ENCODE assay signal across 18 cellular contexts in genomic region chr19:48796468-48797083, GRCh38. TPM values are rescaled to one million over a fixed set of nuclear protein-coding genes. Genes with fewer than 3 reads are reported as not detected.
DNase-seq lines count a peak whose midpoint lies in the region; ATAC-seq, FAIRE-seq and TF ChIP-seq lines count a peak whose summit lies in the region.
"Had no signal": no experiment of that assay in that cellular context is flagged by ENCODE, and none has a peak within 500 bp of the region (broad histone marks: within the 10 kb centered on the region; RNA-seq: fewer than 3 reads in every experiment).

No MANE protein-coding gene starts in this region.

- H3K27ac ChIP-seq in GM12878 (ENCODE audit: control insufficient read depth, insufficient read depth) (no peak overlapping the region), lower lobe of right lung (peak overlapping the region; percentile 71), thoracic aorta (peak overlapping the region; percentile 85 to 86)

- intact Hi-C loops in GM12878 (cut with micrococcal nuclease; ENCODE audit: unreplicated experiment) = no loop called here
- intact Hi-C loops in lower lobe of right lung (cut with DNase I) = no loop called here

- no TSS peak for BruUV-seq in GM12878 (replicated peaks; lab: Mats Ljungman, UMichigan)

- no peak overlapping the region for H3K9ac ChIP-seq in GM12878 (ENCODE audit: control insufficient read depth, insufficient read depth, low read length)

- H4K20me1 ChIP-seq in GM12878 (ENCODE audit: control insufficient read depth, insufficient read depth) = no peaks in the 10 kb centered on the region

- H3K4me2 ChIP-seq in GM12878 (ENCODE audit: control insufficient read depth, insufficient read depth) = no peak overlapping the region

- H3K27ac Mint-ChIP-seq in HFFc6 = no peak overlapping the region

- H3K36me3 ChIP-seq in H7 (replicated peaks; ENCODE audit: control insufficient read depth, insufficient read depth, low read length) (no peaks in the 10 kb centered on the region), GM12878 (ENCODE audit: control insufficient read depth in 2 of 2, insufficient read depth in 2 of 2, low read length in 1 of 2) (no peaks in the 10 kb centered on the region; a peak in 1 of 4 replicates), lower lobe of right lung (peaks cover 12% of the 10 kb centered on the region), thoracic aorta (peaks cover 6% of the 10 kb centered on the region)

- WGBS in GM12878 (ENCODE audit: insufficient coverage, insufficient replicate concordance, low lambda C conversion rate, missing lambda C conversion rate) = 93% methylated on average over 17 of the region's 19 CpGs

- H3K4me1 Mint-ChIP-seq in HFFc6 (ENCODE audit: low read depth) = peaks cover 16% of the 10 kb centered on the region

- FAIRE-seq in GM12878 (lab: Jason Lieb, UNC) = no peak

- RAD21 ChIA-PET in GM12878 (lab: Charles Lee; ENCODE audit: unreplicated experiment) = interaction anchor here (1.6 to 4.1 kb wide), 5 partner anchors 10 to 174 kb away, joined by 15 to 72 read pairs (median 27); partner anchors contain the start of genes BCAT2 and HSD17B14

- H3K27me3 ChIP-seq in H7 (ENCODE audit: control insufficient read depth, insufficient read depth, low read length) (no peaks in the 10 kb centered on the region), GM12878 (replicated peaks in 1 of 2; ENCODE audit: control insufficient read depth in 2 of 2, insufficient read depth in 2 of 2, low read length in 1 of 2) (no peaks in the 10 kb centered on the region), lower lobe of right lung (ENCODE audit: low read depth) (no peaks in the 10 kb centered on the region), thoracic aorta (replicated peaks; ENCODE audit: insufficient read depth) (no peaks in the 10 kb centered on the region)

- no peaks in the 10 kb centered on the region for H3K9me3 Mint-ChIP-seq in HFFc6
- H3K9me3 Mint-ChIP-seq: activated T-helper 17 cell treated with anti-CD3 and anti-CD28 coated beads, Interleukin-2, amount 50 U/mL, for 72 hours had no signal

- H3K4me3 ChIP-seq in H7 (ENCODE audit: insufficient read depth, low read depth, low read length) = no peak overlapping the region
- no peak overlapping the region for H3K4me3 ChIP-seq in GM12878
- H3K4me3 ChIP-seq in lower lobe of right lung = no peak overlapping the region
- H3K4me3 ChIP-seq in thoracic aorta = no peak overlapping the region

- TF ChIP-seq EP300 in GM12878 (IDR thresholded peaks at IDR 0.05; ENCODE audit: borderline replicate concordance in 1 of 2, control insufficient read depth in 1 of 2, low read depth in 2 of 2, low read length in 2 of 2) = no peak

- no peaks in the 10 kb centered on the region; the same call in 1 of the 2 replicates for H3K27me3 Mint-ChIP-seq in HFFc6 (ENCODE audit: insufficient read depth)
- H3K27me3 Mint-ChIP-seq: activated T-helper 17 cell treated with anti-CD3 and anti-CD28 coated beads, Interleukin-2, amount 50 U/mL, for 72 hours had no signal

- H2AFZ ChIP-seq in GM12878 (ENCODE audit: control insufficient read depth, low read depth, low read length) = no peak overlapping the region

- TF ChIP-seq RAD21 in GM12878 (IDR thresholded peaks at IDR 0.05; ENCODE audit: insufficient read depth, low read depth, low read length) = no peak

- H3K4me1 ChIP-seq in GM12878 (ENCODE audit: control insufficient read depth, insufficient read depth, low read length) (peaks cover 6% of the 10 kb centered on the region), lower lobe of right lung (peaks cover 18% of the 10 kb centered on the region), thoracic aorta (ENCODE audit: control insufficient read depth in 1 of 2, low read depth in 2 of 2) (peaks cover 7 to 16% of the 10 kb centered on the region in 2 donors)

- H3K9me3 ChIP-seq in GM12878 (replicated peaks; ENCODE audit: control insufficient read depth, insufficient read depth, low read length) (no peaks in the 10 kb centered on the region), lower lobe of right lung (no peaks in the 10 kb centered on the region), thoracic aorta (no peaks in the 10 kb centered on the region)

- POLR2A ChIA-PET in GM12878 (lab: Charles Lee) = interaction anchor here (0.8 to 2.1 kb wide), 8 partner anchors 13 to 170 kb away, joined by 3 to 8 read pairs (median 4); no protein-coding TSS in a partner anchor

- in situ Hi-C loops in GM12878 (cut with MboI) = loop anchor here (5.0 kb wide), 2 partner anchors 41 to 176 kb away; partner anchors contain the start of gene HSD17B14

- peak; percentile 28; the same call in 1 of the 2 replicates for TF ChIP-seq POLR2A in GM12878 (IDR thresholded peaks at IDR 0.05; ENCODE audit: low read depth, low read length)

- H3K79me2 ChIP-seq in GM12878 (ENCODE audit: control insufficient read depth, insufficient read depth, low read length) = no peaks in the 10 kb centered on the region

- no peak overlapping the region for H3K4me3 Mint-ChIP-seq in HFFc6

- no peak for TF ChIP-seq CTCF in GM12878 (IDR thresholded peaks at IDR 0.05 in 2 of 3, conservative IDR thresholded peaks at IDR 0.05 in 1 of 3; ENCODE audit: control insufficient read depth in 2 of 3, extremely low read depth in 1 of 3, insufficient read depth in 1 of 3, low read depth in 3 of 3, low read length in 3 of 3)
- no peak for TF ChIP-seq CTCF in lower lobe of right lung (IDR thresholded peaks at IDR 0.05)
- no peak for TF ChIP-seq CTCF in thoracic aorta (IDR thresholded peaks at IDR 0.05)
- no peak for TF ChIP-seq CTCF in HFFc6 (IDR thresholded peaks at IDR 0.05)

- CTCF ChIA-PET in GM12878 (lab: Yijun Ruan, JAX) = interaction anchor here (1.2 to 26.1 kb wide), 10 partner anchors 10 to 196 kb away, joined by 6 to 520 read pairs (median 26); partner anchors contain the start of genes BCAT2, CA11, GYS1 and HSD17B14

- peak; percentile 39 for DNase-seq in H7
- DNase-seq in GM12878 (ENCODE audit: low read depth, low spot score) = no peak
- no peak for DNase-seq in lower lobe of right lung
- DNase-seq in thoracic aorta (ENCODE audit: low spot score) = no peak
- DNase-seq in NCI-H774 (lab: John Stamatoyannopoulos, UW) = no peak
- DNase-seq in HFFc6 = no peak
- DNase-seq: activated CD8-positive, alpha-beta memory T cell treated with anti-CD3 and anti-CD28 coated beads for 24 hours; KG1; NCI-H2029 treated with DMSO at 0.1 percent for 48 hours; NCI-H510A; SHP77 treated with DMSO at 0.1 percent for 48 hours; T-helper 2 cell had no signal

- SMC1A ChIA-PET in GM12878 (lab: Charles Lee; ENCODE audit: uncharacterized antibody, unreplicated experiment) = interaction anchor here (1.2 to 4.1 kb wide), 7 partner anchors 14 to 174 kb away, joined by 6 to 41 read pairs (median 9); partner anchors contain the start of genes BCAT2 and HSD17B14

- H3K36me3 Mint-ChIP-seq in HFFc6 (ENCODE audit: low read depth) = no peaks in the 10 kb centered on the region

- ATAC-seq in GM12878 (no peak), lower lobe of right lung (no peak), thoracic aorta (ENCODE audit: insufficient number of reproducible peaks, low FRiP score, low read depth) (no peak), GM18909 (IDR thresholded peaks at IDR 0.05; ENCODE audit: poor library complexity, unreplicated experiment) (no peak)
- ATAC-seq: activated CD4-positive, CD25-positive, alpha-beta regulatory T cell treated with anti-CD3 and anti-CD28 coated beads, Interleukin-2, amount 50 U/mL, for 24 hours; activated T-helper 17 cell treated with anti-CD3 and anti-CD28 coated beads, Interleukin-2, amount 50 U/mL, for 72 hours had no signal

RNA-seq across cellular contexts. Expression of gene BCAT2, which starts 14.3 kb away (rescaled TPM):
- 31.5 and 40.0 TPM in 2 replicates for total RNA-seq in H7 (2014; rRNA removed; shearing (Covaris generic))
- 49.5 and 51.4 TPM in 2 replicates for total RNA-seq in GM12878 (2013; cell fraction: nucleolus; rRNA removed)
- 60.0 and 65.3 TPM in 2 replicates for total RNA-seq in GM12878 (2014; rRNA removed)
- 29.4 and 30.7 TPM in 2 replicates for total RNA-seq in GM12878 (2014; rRNA removed; fragmentation: Illumina TruSeq; extraction: Trizol)
- total RNA-seq in GM12878 (2021) = 72.2 and 75.4 TPM in 2 replicates
- 18.9 TPM for polyA plus RNA-seq in GM12878 (2011; ENCODE audit: low read depth)
- polyA plus RNA-seq in GM12878 (2011; rRNA removed) = 16.3 and 37.0 TPM in 2 replicates
- 65.5 and 89.8 TPM in 2 replicates for polyA plus RNA-seq in GM12878 (2011; cell fraction: cytosol; rRNA removed)
- polyA plus RNA-seq in GM12878 (2011; cell fraction: nucleus; rRNA removed) = 78.1 and 88.8 TPM in 2 replicates
- 37.2 and 48.3 TPM in 2 replicates for polyA plus RNA-seq in GM12878 (2012)
- polyA plus RNA-seq in GM12878 (2014; fragmentation: Illumina TruSeq; extraction: Trizol) = 15.5 and 47.0 TPM in 2 replicates
- polyA plus RNA-seq in GM12878 (2014; fragmentation: Nextera tagmentation; extraction: Ambion mirVana) = 10 to 100 TPM in 1 of 2 experiments, 1 to 10 TPM in 1; 4.2 to 11.0 TPM
- polyA plus RNA-seq in GM12878 (2014; rRNA removed) = 85.7 and 86.9 TPM in 2 replicates
- polyA plus RNA-seq in GM12878 (2016; fragmentation: Nextera tagmentation; extraction: Ambion mirVana) = 10 to 100 TPM; 98.2 to 98.5 TPM
- 24.2 and 43.5 TPM in 2 replicates for polyA minus RNA-seq in GM12878 (2011; rRNA and poly(A)+ RNA removed)
- 16.8 and 22.1 TPM in 2 replicates for polyA minus RNA-seq in GM12878 (2011; cell fraction: cytosol; rRNA and poly(A)+ RNA removed)
- polyA minus RNA-seq in GM12878 (2011; cell fraction: nucleus; rRNA and poly(A)+ RNA removed) = 6.2 and 17.4 TPM in 2 replicates
- total RNA-seq in lower lobe of right lung = 60.7 TPM
- total RNA-seq in thoracic aorta = 10 to 100 TPM; 26.5 to 38.4 TPM
- total RNA-seq in HFFc6 (2021; fragmentation: NEBNext Ultra II Directional; extraction: Animal tissue kit (Norgen Biotek cat#: 25700)) = 10 to 100 TPM; 31.3 to 41.2 (median 34.0) TPM

RNA-seq across cellular contexts. Expression of gene HSD17B14, which starts 39.7 kb away (rescaled TPM):
- 9.9 and 18.0 TPM in 2 replicates for total RNA-seq in H7 (2014; rRNA removed; shearing (Covaris generic))
- 7.2 and 8.7 TPM in 2 replicates for total RNA-seq in GM12878 (2013; cell fraction: nucleolus; rRNA removed)
- total RNA-seq in GM12878 (2014; rRNA removed) (0.28 and 0.98 TPM in 2 replicates), GM12878 (2014; rRNA removed; fragmentation: Illumina TruSeq; extraction: Trizol) (0.36 and 0.46 TPM in 2 replicates), GM12878 (2021) (1.4 TPM in 2 replicates), lower lobe of right lung (22.7 TPM), thoracic aorta (10 to 100 TPM; 10.2 to 16.8 TPM)
- 3.9 TPM for polyA plus RNA-seq in GM12878 (2011; ENCODE audit: low read depth)
- polyA plus RNA-seq in GM12878 (2011; rRNA removed) (1.6 and 4.1 TPM in 2 replicates), GM12878 (2014; fragmentation: Illumina TruSeq; extraction: Trizol) (0.31 TPM in 1 of 2 replicates, not detected in the other), GM12878 (2014; fragmentation: Nextera tagmentation; extraction: Ambion mirVana) (under 1 TPM; 0.21 to 0.26 TPM), GM12878 (2014; rRNA removed) (1.4 and 2.1 TPM in 2 replicates), GM12878 (2016; fragmentation: Nextera tagmentation; extraction: Ambion mirVana) (1 to 10 TPM in 1 of 2 experiments, under 1 TPM in 1; 0.87 to 1.3 TPM)
- 5.3 and 6.6 TPM in 2 replicates for polyA plus RNA-seq in GM12878 (2011; cell fraction: cytosol; rRNA removed)
- 4.7 and 7.2 TPM in 2 replicates for polyA plus RNA-seq in GM12878 (2011; cell fraction: nucleus; rRNA removed)
- 7.3 and 8.0 TPM in 2 replicates for polyA plus RNA-seq in GM12878 (2012)
- polyA minus RNA-seq in GM12878 (2011; rRNA and poly(A)+ RNA removed) = 0.73 and 2.9 TPM in 2 replicates
- not detected in 2 replicates for polyA minus RNA-seq in GM12878 (2011; cell fraction: cytosol; rRNA and poly(A)+ RNA removed)
- polyA minus RNA-seq in GM12878 (2011; cell fraction: nucleus; rRNA and poly(A)+ RNA removed) = 0.97 and 1.1 TPM in 2 replicates
- 1 to 10 TPM; 2.9 to 10.0 (median 8.9) TPM for total RNA-seq in HFFc6 (2021; fragmentation: NEBNext Ultra II Directional; extraction: Animal tissue kit (Norgen Biotek cat#: 25700))

RNA-seq across cellular contexts. Expression of gene FGF21, which starts 41.3 kb away (rescaled TPM):
- 0.35 TPM in 1 of 2 replicates, not detected in the other for total RNA-seq in H7 (2014; rRNA removed; shearing (Covaris generic))
- total RNA-seq in GM12878 (2013; cell fraction: nucleolus; rRNA removed) = not detected in 2 replicates
- not detected in 2 replicates for total RNA-seq in GM12878 (2014; rRNA removed)
- total RNA-seq in GM12878 (2014; rRNA removed; fragmentation: Illumina TruSeq; extraction: Trizol) = not detected in 2 replicates
- not detected in 2 replicates for total RNA-seq in GM12878 (2021)
- polyA plus RNA-seq in GM12878 (2011; ENCODE audit: low read depth) = not detected
- not detected in 2 replicates for polyA plus RNA-seq in GM12878 (2011; rRNA removed)
- polyA plus RNA-seq in GM12878 (2011; cell fraction: cytosol; rRNA removed) = not detected in 2 replicates
- not detected in 2 replicates for polyA plus RNA-seq in GM12878 (2011; cell fraction: nucleus; rRNA removed)
- not detected in 2 replicates for polyA plus RNA-seq in GM12878 (2012)
- not detected in 2 replicates for polyA plus RNA-seq in GM12878 (2014; fragmentation: Illumina TruSeq; extraction: Trizol)
- polyA plus RNA-seq in GM12878 (2014; fragmentation: Nextera tagmentation; extraction: Ambion mirVana) = not detected
- not detected in 2 replicates for polyA plus RNA-seq in GM12878 (2014; rRNA removed)
- polyA plus RNA-seq in GM12878 (2016; fragmentation: Nextera tagmentation; extraction: Ambion mirVana) = not detected
- not detected in 2 replicates for polyA minus RNA-seq in GM12878 (2011; rRNA and poly(A)+ RNA removed)
- polyA minus RNA-seq in GM12878 (2011; cell fraction: cytosol; rRNA and poly(A)+ RNA removed) = not detected in 2 replicates
- polyA minus RNA-seq in GM12878 (2011; cell fraction: nucleus; rRNA and poly(A)+ RNA removed) = not detected in 2 replicates
- total RNA-seq in lower lobe of right lung = not detected
- total RNA-seq in thoracic aorta = not detected
- total RNA-seq in HFFc6 (2021; fragmentation: NEBNext Ultra II Directional; extraction: Animal tissue kit (Norgen Biotek cat#: 25700)) = not detected
- total RNA-seq: activated T-helper 17 cell treated with anti-CD3 and anti-CD28 coated beads, Interleukin-2, amount 50 U/mL, for 72 hours; fibroblast of villous mesenchyme; osteoblast had no signal
- polyA plus RNA-seq: adipose tissue had no signal

RNA-seq across cellular contexts. Expression of gene FUT1, which starts 44.1 kb away (rescaled TPM):
- total RNA-seq in H7 (2014; rRNA removed; shearing (Covaris generic)) = 6.1 and 8.2 TPM in 2 replicates
- not detected in 2 replicates for total RNA-seq in GM12878 (2013; cell fraction: nucleolus; rRNA removed)
- total RNA-seq in GM12878 (2014; rRNA removed) = not detected in 2 replicates
- total RNA-seq in GM12878 (2014; rRNA removed; fragmentation: Illumina TruSeq; extraction: Trizol) = not detected in 2 replicates
- not detected in 2 replicates for total RNA-seq in GM12878 (2021)
- not detected for polyA plus RNA-seq in GM12878 (2011; ENCODE audit: low read depth)
- 0.01 TPM in 1 of 2 replicates, not detected in the other for polyA plus RNA-seq in GM12878 (2011; rRNA removed)
- polyA plus RNA-seq in GM12878 (2011; cell fraction: cytosol; rRNA removed) = 0.01 and 0.03 TPM in 2 replicates
- polyA plus RNA-seq in GM12878 (2011; cell fraction: nucleus; rRNA removed) = 0.03 TPM in 2 replicates
- polyA plus RNA-seq in GM12878 (2012) = 0.04 TPM in 1 of 2 replicates, not detected in the other
- polyA plus RNA-seq in GM12878 (2014; fragmentation: Illumina TruSeq; extraction: Trizol) = not detected in 2 replicates
- not detected for polyA plus RNA-seq in GM12878 (2014; fragmentation: Nextera tagmentation; extraction: Ambion mirVana)
- not detected in 2 replicates for polyA plus RNA-seq in GM12878 (2014; rRNA removed)
- polyA plus RNA-seq in GM12878 (2016; fragmentation: Nextera tagmentation; extraction: Ambion mirVana) = not detected
- polyA minus RNA-seq in GM12878 (2011; rRNA and poly(A)+ RNA removed) = not detected in 2 replicates
- polyA minus RNA-seq in GM12878 (2011; cell fraction: cytosol; rRNA and poly(A)+ RNA removed) = 0.21 TPM in 1 of 2 replicates, not detected in the other
- polyA minus RNA-seq in GM12878 (2011; cell fraction: nucleus; rRNA and poly(A)+ RNA removed) = not detected in 2 replicates
- 13.2 TPM for total RNA-seq in lower lobe of right lung
- under 1 TPM; 0.27 to 0.99 TPM for total RNA-seq in thoracic aorta
- under 1 TPM in 3 of 6 experiments, not detected in 3; 0.05 to 0.06 (median 0.05) TPM for total RNA-seq in HFFc6 (2021; fragmentation: NEBNext Ultra II Directional; extraction: Animal tissue kit (Norgen Biotek cat#: 25700))

RNA-seq across cellular contexts. Expression of gene IZUMO1, which starts 49.9 kb away (rescaled TPM):
- total RNA-seq in H7 (2014; rRNA removed; shearing (Covaris generic)) = 0.18 and 0.24 TPM in 2 replicates
- total RNA-seq in GM12878 (2013; cell fraction: nucleolus; rRNA removed) = not detected in 2 replicates
- total RNA-seq in GM12878 (2014; rRNA removed) = not detected in 2 replicates
- total RNA-seq in GM12878 (2014; rRNA removed; fragmentation: Illumina TruSeq; extraction: Trizol) = not detected in 2 replicates
- not detected in 2 replicates for total RNA-seq in GM12878 (2021)
- not detected for polyA plus RNA-seq in GM12878 (2011; ENCODE audit: low read depth)
- not detected in 2 replicates for polyA plus RNA-seq in GM12878 (2011; rRNA removed)
- not detected in 2 replicates for polyA plus RNA-seq in GM12878 (2011; cell fraction: cytosol; rRNA removed)
- polyA plus RNA-seq in GM12878 (2011; cell fraction: nucleus; rRNA removed) = not detected in 2 replicates
- polyA plus RNA-seq in GM12878 (2012) = not detected in 2 replicates
- polyA plus RNA-seq in GM12878 (2014; fragmentation: Illumina TruSeq; extraction: Trizol) = not detected in 2 replicates
- polyA plus RNA-seq in GM12878 (2014; fragmentation: Nextera tagmentation; extraction: Ambion mirVana) = not detected
- not detected in 2 replicates for polyA plus RNA-seq in GM12878 (2014; rRNA removed)
- polyA plus RNA-seq in GM12878 (2016; fragmentation: Nextera tagmentation; extraction: Ambion mirVana) = not detected
- not detected in 2 replicates for polyA minus RNA-seq in GM12878 (2011; rRNA and poly(A)+ RNA removed)
- polyA minus RNA-seq in GM12878 (2011; cell fraction: cytosol; rRNA and poly(A)+ RNA removed) = not detected in 2 replicates
- not detected in 2 replicates for polyA minus RNA-seq in GM12878 (2011; cell fraction: nucleus; rRNA and poly(A)+ RNA removed)
- total RNA-seq in lower lobe of right lung = 2.9 TPM
- total RNA-seq in thoracic aorta = not detected
- not detected for total RNA-seq in HFFc6 (2021; fragmentation: NEBNext Ultra II Directional; extraction: Animal tissue kit (Norgen Biotek cat#: 25700))
- total RNA-seq: activated T-helper 17 cell treated with anti-CD3 and anti-CD28 coated beads, Interleukin-2, amount 50 U/mL, for 72 hours; osteoblast had no signal
